Comparison of ENCODE assay signal across 1 cellular context in the genomic region with DNA sequence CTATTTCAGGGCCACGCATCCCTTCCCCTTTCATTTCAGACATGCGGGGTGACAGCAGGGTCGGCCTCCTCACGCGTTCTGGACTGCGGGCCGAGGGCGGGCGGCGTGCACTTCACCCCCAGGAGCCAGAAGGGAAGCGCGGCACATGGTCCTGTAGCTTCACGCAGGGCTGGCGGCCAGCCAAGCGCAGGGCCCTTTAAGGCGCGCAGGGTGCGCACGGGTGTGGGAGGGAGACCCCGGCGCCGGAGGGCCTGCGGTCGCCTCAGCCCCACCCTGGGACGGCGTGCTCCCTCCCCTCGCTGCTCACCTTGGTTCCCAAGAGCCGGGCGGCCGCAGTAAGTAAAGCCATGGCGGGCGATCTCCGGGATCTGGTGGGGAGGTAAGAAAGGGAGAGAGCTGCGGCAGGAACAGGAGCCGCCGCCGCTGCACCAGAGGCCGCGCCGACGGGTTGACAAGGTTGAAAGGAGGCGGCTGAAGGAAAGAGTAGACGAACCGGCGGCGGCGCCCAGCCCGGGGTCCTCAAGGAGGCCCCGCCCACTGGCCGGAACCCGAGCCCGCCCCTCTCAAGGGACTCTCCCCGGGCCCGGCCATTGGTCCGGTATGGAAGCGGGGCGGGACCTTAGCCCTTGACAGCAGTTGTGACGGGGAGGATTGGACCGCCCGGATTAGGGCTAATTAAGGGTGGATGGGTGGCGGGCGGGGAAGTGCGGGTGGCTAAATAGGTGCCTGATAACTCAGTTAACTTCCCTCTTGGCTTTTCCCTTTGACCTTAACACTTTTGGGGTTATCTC.
TF ChIP-seq lines count a peak whose summit lies in the region.

A gene (minus strand): TSS at position 478 of the 791 bp plus-strand sequence. CDS start 129 bp downstream, at position 349.

TF ChIP-seq in HEK293, 187 proteins besides CTCF, POLR2A, EP300 and RAD21 (continued from another document and continues in another):
- TF ChIP-seq ZNF16 (tag by site-specific recombination; IDR thresholded peaks at IDR 0.05; ENCODE audit: low read depth) (no peak), BCL11B (tag by site-specific recombination; IDR thresholded peaks at IDR 0.05; ENCODE audit: low read depth) (no peak), ZNF624 (tag by site-specific recombination; IDR thresholded peaks at IDR 0.05) (no peak), ZNF132 (tag by site-specific recombination; IDR thresholded peaks at IDR 0.05; ENCODE audit: borderline replicate concordance) (no peak), ZNF555 (tag by site-specific recombination; conservative IDR thresholded peaks at IDR 0.05) (no peak), ZSCAN30 (tag by site-specific recombination; IDR thresholded peaks at IDR 0.05) (peak; percentile 93), ZNF140 (tag by site-specific recombination; IDR thresholded peaks at IDR 0.05) (no peak), ZNF514 (tag by site-specific recombination; IDR thresholded peaks at IDR 0.05) (no peak), ZNF585B (tag by site-specific recombination; IDR thresholded peaks at IDR 0.05) (no peak), SCRT1 (tag by site-specific recombination; IDR thresholded peaks at IDR 0.05; ENCODE audit: borderline replicate concordance) (no peak), ZNF404 (tag by site-specific recombination; IDR thresholded peaks at IDR 0.05) (no peak), ZNF155 (tag by site-specific recombination; IDR thresholded peaks at IDR 0.05) (no peak), EGR2 (tag by site-specific recombination; IDR thresholded peaks at IDR 0.05; ENCODE audit: low read depth) (peak; percentile 63), ZNF223 (tag by site-specific recombination; IDR thresholded peaks at IDR 0.05) (no peak), ZNF10 (tag by site-specific recombination; IDR thresholded peaks at IDR 0.05) (peak; percentile 69; the same call in 1 of the 2 replicates), ZNF146 (tag by site-specific recombination; IDR thresholded peaks at IDR 0.05) (peak; percentile 32; the same call in 1 of the 2 replicates), ZNF76 (tag by site-specific recombination; IDR thresholded peaks at IDR 0.05; ENCODE audit: borderline replicate concordance, low read depth) (peak; percentile 75), ZNF138 (tag by site-specific recombination; IDR thresholded peaks at IDR 0.05; ENCODE audit: borderline replicate concordance) (no peak), ZBTB8A (tag by site-specific recombination; IDR thresholded peaks at IDR 0.05) (peak; percentile 100), ZFP69B (tag by site-specific recombination; IDR thresholded peaks at IDR 0.05) (peak; percentile 92), ZNF114 (tag by site-specific recombination; IDR thresholded peaks at IDR 0.05) (no peak), ZNF629 (tag by site-specific recombination; IDR thresholded peaks at IDR 0.05) (no peak; the same call in 1 of the 2 replicates), ZBTB7A (tag by site-specific recombination; IDR thresholded peaks at IDR 0.05; ENCODE audit: low read depth) (peak; percentile 39; the same call in 1 of the 2 replicates), ZFP3 (tag by site-specific recombination; IDR thresholded peaks at IDR 0.05; ENCODE audit: low read depth) (no peak), GLIS2 (tag by site-specific recombination; IDR thresholded peaks at IDR 0.05) (peak; percentile 82), ZNF169 (tag by site-specific recombination; IDR thresholded peaks at IDR 0.05) (no peak), ZNF521 (tag by site-specific recombination; IDR thresholded peaks at IDR 0.05) (no peak), ZNF654 (tag by site-specific recombination; IDR thresholded peaks at IDR 0.05; ENCODE audit: low read depth) (no peak), ZNF416 (tag by site-specific recombination; IDR thresholded peaks at IDR 0.05) (no peak), ZNF175 (tag by site-specific recombination; IDR thresholded peaks at IDR 0.05) (no peak), ZNF830 (tag by site-specific recombination; IDR thresholded peaks at IDR 0.05; ENCODE audit: low read depth) (no peak), ZNF366 (tag by site-specific recombination; conservative IDR thresholded peaks at IDR 0.05) (peak; percentile 60; the same call in 1 of the 2 replicates), SCRT2 (tag by site-specific recombination; IDR thresholded peaks at IDR 0.05) (0 out of 2 replicates have a peak, but pooled peaks have one; percentile 25), ZNF747 (tag by site-specific recombination; IDR thresholded peaks at IDR 0.05) (no peak), YY2 (tag by site-specific recombination; IDR thresholded peaks at IDR 0.05) (no peak; the same call in none of the 2 replicates), ZNF37A (tag by site-specific recombination; IDR thresholded peaks at IDR 0.05) (no peak), YY1 (tag by site-specific recombination; IDR thresholded peaks at IDR 0.05) (no peak), ZNF350 (tag by site-specific recombination; IDR thresholded peaks at IDR 0.05) (no peak), SETDB1 (IDR thresholded peaks at IDR 0.05; ENCODE audit: insufficient read length, low read length) (no peak), SP2 (tag by site-specific recombination; IDR thresholded peaks at IDR 0.05) (peak; percentile 98), ZXDB (tag by site-specific recombination; IDR thresholded peaks at IDR 0.05) (peak; percentile 100), GLI4 (tag by site-specific recombination; IDR thresholded peaks at IDR 0.05) (no peak), PRDM1 (tag by site-specific recombination; IDR thresholded peaks at IDR 0.05) (no peak), ZNF394 (tag by site-specific recombination; IDR thresholded peaks at IDR 0.05; ENCODE audit: borderline replicate concordance) (peak; percentile 59), ZNF837 (tag by site-specific recombination; IDR thresholded peaks at IDR 0.05) (no peak), GFI1B (tag by site-specific recombination; IDR thresholded peaks at IDR 0.05) (no peak)
- TF ChIP-seq, protein P1, sequence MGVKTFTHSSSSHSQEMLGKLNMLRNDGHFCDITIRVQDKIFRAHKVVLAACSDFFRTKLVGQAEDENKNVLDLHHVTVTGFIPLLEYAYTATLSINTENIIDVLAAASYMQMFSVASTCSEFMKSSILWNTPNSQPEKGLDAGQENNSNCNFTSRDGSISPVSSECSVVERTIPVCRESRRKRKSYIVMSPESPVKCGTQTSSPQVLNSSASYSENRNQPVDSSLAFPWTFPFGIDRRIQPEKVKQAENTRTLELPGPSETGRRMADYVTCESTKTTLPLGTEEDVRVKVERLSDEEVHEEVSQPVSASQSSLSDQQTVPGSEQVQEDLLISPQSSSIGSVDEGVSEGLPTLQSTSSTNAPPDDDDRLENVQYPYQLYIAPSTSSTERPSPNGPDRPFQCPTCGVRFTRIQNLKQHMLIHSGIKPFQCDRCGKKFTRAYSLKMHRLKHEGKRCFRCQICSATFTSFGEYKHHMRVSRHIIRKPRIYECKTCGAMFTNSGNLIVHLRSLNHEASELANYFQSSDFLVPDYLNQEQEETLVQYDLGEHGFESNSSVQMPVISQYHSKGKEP (tag by site-specific recombination; IDR thresholded peaks at IDR 0.05) = 0 out of 2 replicates have a peak, but pooled peaks have one; percentile 32
- TF ChIP-seq, protein P2, sequence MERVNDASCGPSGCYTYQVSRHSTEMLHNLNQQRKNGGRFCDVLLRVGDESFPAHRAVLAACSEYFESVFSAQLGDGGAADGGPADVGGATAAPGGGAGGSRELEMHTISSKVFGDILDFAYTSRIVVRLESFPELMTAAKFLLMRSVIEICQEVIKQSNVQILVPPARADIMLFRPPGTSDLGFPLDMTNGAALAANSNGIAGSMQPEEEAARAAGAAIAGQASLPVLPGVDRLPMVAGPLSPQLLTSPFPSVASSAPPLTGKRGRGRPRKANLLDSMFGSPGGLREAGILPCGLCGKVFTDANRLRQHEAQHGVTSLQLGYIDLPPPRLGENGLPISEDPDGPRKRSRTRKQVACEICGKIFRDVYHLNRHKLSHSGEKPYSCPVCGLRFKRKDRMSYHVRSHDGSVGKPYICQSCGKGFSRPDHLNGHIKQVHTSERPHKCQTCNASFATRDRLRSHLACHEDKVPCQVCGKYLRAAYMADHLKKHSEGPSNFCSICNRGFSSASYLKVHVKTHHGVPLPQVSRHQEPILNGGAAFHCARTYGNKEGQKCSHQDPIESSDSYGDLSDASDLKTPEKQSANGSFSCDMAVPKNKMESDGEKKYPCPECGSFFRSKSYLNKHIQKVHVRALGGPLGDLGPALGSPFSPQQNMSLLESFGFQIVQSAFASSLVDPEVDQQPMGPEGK (tag by site-specific recombination; IDR thresholded peaks at IDR 0.05) = peak; percentile 87
- TF ChIP-seq, protein P3, sequence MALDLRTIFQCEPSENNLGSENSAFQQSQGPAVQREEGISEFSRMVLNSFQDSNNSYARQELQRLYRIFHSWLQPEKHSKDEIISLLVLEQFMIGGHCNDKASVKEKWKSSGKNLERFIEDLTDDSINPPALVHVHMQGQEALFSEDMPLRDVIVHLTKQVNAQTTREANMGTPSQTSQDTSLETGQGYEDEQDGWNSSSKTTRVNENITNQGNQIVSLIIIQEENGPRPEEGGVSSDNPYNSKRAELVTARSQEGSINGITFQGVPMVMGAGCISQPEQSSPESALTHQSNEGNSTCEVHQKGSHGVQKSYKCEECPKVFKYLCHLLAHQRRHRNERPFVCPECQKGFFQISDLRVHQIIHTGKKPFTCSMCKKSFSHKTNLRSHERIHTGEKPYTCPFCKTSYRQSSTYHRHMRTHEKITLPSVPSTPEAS (tag by site-specific recombination; IDR thresholded peaks at IDR 0.05) = peak; percentile 29; the same call in 1 of the 2 replicates
- TF ChIP-seq, protein P4, sequence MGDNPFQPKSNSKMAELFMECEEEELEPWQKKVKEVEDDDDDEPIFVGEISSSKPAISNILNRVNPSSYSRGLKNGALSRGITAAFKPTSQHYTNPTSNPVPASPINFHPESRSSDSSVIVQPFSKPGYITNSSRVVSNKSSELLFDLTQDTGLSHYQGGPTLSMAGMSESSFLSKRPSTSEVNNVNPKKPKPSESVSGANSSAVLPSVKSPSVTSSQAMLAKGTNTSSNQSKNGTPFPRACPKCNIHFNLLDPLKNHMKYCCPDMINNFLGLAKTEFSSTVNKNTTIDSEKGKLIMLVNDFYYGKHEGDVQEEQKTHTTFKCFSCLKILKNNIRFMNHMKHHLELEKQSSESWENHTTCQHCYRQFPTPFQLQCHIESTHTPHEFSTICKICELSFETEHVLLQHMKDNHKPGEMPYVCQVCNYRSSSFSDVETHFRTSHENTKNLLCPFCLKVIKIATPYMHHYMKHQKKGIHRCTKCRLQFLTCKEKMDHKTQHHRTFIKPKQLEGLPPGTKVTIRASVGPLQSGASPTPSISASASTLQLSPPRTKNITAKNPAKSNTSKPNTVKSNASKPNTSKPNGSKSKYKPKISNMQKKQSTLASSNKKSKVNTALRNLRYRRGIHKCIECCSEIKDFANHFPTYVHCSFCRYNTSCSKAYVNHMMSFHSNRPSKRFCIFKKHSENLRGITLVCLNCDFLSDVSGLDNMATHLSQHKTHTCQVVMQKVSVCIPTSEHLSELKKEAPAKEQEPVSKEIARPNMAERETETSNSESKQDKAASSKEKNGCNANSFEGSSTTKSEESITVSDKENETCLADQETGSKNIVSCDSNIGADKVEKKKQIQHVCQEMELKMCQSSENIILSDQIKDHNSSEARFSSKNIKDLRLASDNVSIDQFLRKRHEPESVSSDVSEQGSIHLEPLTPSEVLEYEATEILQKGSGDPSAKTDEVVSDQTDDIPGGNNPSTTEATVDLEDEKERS (tag by site-specific recombination; IDR thresholded peaks at IDR 0.05) = no peak
- TF ChIP-seq, protein P5, sequence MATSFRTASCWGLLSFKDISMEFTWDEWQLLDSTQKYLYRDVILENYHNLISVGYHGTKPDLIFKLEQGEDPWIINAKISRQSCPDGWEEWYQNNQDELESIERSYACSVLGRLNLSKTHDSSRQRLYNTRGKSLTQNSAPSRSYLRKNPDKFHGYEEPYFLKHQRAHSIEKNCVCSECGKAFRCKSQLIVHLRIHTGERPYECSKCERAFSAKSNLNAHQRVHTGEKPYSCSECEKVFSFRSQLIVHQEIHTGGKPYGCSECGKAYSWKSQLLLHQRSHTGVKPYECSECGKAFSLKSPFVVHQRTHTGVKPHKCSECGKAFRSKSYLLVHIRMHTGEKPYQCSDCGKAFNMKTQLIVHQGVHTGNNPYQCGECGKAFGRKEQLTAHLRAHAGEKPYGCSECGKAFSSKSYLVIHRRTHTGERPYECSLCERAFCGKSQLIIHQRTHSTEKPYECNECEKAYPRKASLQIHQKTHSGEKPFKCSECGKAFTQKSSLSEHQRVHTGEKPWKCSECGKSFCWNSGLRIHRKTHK (tag by site-specific recombination; IDR thresholded peaks at IDR 0.05) = no peak
- TF ChIP-seq, protein P6, sequence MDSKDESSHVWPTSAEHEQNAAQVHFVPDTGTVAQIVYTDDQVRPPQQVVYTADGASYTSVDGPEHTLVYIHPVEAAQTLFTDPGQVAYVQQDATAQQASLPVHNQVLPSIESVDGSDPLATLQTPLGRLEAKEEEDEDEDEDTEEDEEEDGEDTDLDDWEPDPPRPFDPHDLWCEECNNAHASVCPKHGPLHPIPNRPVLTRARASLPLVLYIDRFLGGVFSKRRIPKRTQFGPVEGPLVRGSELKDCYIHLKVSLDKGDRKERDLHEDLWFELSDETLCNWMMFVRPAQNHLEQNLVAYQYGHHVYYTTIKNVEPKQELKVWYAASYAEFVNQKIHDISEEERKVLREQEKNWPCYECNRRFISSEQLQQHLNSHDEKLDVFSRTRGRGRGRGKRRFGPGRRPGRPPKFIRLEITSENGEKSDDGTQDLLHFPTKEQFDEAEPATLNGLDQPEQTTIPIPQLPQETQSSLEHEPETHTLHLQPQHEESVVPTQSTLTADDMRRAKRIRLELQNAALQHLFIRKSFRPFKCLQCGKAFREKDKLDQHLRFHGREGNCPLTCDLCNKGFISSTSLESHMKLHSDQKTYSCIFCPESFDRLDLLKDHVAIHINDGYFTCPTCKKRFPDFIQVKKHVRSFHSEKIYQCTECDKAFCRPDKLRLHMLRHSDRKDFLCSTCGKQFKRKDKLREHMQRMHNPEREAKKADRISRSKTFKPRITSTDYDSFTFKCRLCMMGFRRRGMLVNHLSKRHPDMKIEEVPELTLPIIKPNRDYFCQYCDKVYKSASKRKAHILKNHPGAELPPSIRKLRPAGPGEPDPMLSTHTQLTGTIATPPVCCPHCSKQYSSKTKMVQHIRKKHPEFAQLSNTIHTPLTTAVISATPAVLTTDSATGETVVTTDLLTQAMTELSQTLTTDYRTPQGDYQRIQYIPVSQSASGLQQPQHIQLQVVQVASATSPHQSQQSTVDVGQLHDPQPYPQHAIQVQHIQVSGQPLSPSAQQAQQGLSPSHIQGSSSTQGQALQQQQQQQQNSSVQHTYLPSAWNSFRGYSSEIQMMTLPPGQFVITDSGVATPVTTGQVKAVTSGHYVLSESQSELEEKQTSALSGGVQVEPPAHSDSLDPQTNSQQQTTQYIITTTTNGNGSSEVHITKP (tag by site-specific recombination; IDR thresholded peaks at IDR 0.05) = peak; percentile 37; the same call in 1 of the 2 replicates
- TF ChIP-seq, protein P7, sequence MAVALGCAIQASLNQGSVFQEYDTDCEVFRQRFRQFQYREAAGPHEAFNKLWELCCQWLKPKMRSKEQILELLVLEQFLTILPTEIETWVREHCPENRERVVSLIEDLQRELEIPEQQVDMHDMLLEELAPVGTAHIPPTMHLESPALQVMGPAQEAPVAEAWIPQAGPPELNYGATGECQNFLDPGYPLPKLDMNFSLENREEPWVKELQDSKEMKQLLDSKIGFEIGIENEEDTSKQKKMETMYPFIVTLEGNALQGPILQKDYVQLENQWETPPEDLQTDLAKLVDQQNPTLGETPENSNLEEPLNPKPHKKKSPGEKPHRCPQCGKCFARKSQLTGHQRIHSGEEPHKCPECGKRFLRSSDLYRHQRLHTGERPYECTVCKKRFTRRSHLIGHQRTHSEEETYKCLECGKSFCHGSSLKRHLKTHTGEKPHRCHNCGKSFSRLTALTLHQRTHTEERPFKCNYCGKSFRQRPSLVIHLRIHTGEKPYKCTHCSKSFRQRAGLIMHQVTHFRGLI (tag by site-specific recombination; IDR thresholded peaks at IDR 0.05) = peak; percentile 59; the same call in 1 of the 2 replicates
